In the genomic region with DNA sequence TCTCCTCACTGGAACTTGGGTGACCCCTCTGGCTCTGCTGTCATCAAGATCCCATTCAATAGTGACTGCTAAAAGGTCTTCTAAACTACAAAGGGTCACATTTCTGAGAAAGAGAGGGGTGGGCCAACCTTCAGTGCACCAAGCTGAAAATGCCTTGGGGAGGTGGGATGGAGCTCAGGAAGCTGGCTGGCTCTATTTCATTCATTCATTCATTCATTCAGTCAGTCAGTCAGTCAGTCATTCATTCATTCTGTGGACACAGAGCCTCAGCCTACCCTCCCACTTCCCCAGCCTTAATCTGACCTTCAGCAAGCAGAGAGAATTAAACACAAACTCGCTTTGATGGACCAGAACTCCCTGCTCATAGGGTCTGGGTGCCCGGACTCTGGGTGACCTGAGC, we compare ENCODE assay signal across 27 cellular contexts. TPM values are rescaled to one million over a fixed set of nuclear protein-coding genes. Genes with fewer than 3 reads are reported as not detected.
A peak's percentile ranks its signal among the peaks of the same experiment; 100 is the strongest.
DNase-seq lines count a peak whose midpoint lies in the region; ATAC-seq and TF ChIP-seq lines count a peak whose summit lies in the region.
"Had no signal": no experiment of that assay in that cellular context is flagged by ENCODE, and none has a peak within 500 bp of the region (broad histone marks: within the 10 kb centered on the region; RNA-seq: fewer than 3 reads in every experiment).

No MANE protein-coding gene starts in this region.

- no peak overlapping the region for H3K27ac ChIP-seq in neuronal stem cell (replicated peaks; ENCODE audit: low read length)
- no peak overlapping the region for H3K27ac ChIP-seq in heart left ventricle
- H3K27ac ChIP-seq: body of pancreas, heart right ventricle, HL-60, testis, uterus had no signal

- H3K27ac Mint-ChIP-seq in activated T-cell treated with anti-CD3 and anti-CD28 coated beads, Interleukin-2, amount 50 U/mL, for 24 hours: peak overlapping the region; percentile 96
- peak overlapping the region; percentile 53 to 97 (median 63) for H3K27ac Mint-ChIP-seq in IgD-negative memory B cell
- peak overlapping the region; percentile 81 for H3K27ac Mint-ChIP-seq in activated naive CD8-positive, alpha-beta T cell treated with anti-CD3 and anti-CD28 coated beads, Interleukin-2, amount 50 U/mL, for 24 hours

- H3K4me3 ChIP-seq in neuronal stem cell (ENCODE audit: low read length in 2 of 2) (no peak overlapping the region), heart left ventricle (no peak overlapping the region)
- H3K4me3 ChIP-seq: body of pancreas, heart right ventricle, skin epidermis, testis, uterus had no signal

- no peak for TF ChIP-seq POLR2A in heart left ventricle (IDR thresholded peaks at IDR 0.05)

- no peak overlapping the region for H4K8ac ChIP-seq in neuronal stem cell (ENCODE audit: low read depth, low read length)

- H3K36me3 Mint-ChIP-seq in activated T-cell treated with anti-CD3 and anti-CD28 coated beads, Interleukin-2, amount 50 U/mL, for 24 hours (ENCODE audit: low read depth): peaks cover 99% of the 10 kb centered on the region
- peaks cover 3% of the 10 kb centered on the region for H3K36me3 Mint-ChIP-seq in IgD-negative memory B cell
- H3K36me3 Mint-ChIP-seq in activated naive CD8-positive, alpha-beta T cell treated with anti-CD3 and anti-CD28 coated beads, Interleukin-2, amount 50 U/mL, for 24 hours (ENCODE audit: low read depth): peaks cover 64% of the 10 kb centered on the region

- no peak for TF ChIP-seq CTCF in heart left ventricle (IDR thresholded peaks at IDR 0.05)

- no peak overlapping the region for H2AFZ ChIP-seq in neuronal stem cell (ENCODE audit: low read length)

- no peak overlapping the region for H2BK120ac ChIP-seq in neuronal stem cell (ENCODE audit: low read depth, low read length)

- no peaks in the 10 kb centered on the region for H3K36me3 ChIP-seq in neuronal stem cell (replicated peaks in 1 of 2; ENCODE audit: control insufficient read depth in 2 of 2, insufficient read depth in 2 of 2, low read length in 2 of 2)
- peaks cover 0 to 16% (median 0%) of the 10 kb centered on the region in 9 donors for H3K36me3 ChIP-seq in heart left ventricle
- H3K36me3 ChIP-seq: BE2C, uterus had no signal

- no peak overlapping the region for H3K14ac ChIP-seq in neuronal stem cell (ENCODE audit: low read length)

- no peak overlapping the region for H2BK5ac ChIP-seq in neuronal stem cell (ENCODE audit: low read length)

- peaks cover 94% of the 10 kb centered on the region for H3K4me1 Mint-ChIP-seq in activated T-cell treated with anti-CD3 and anti-CD28 coated beads, Interleukin-2, amount 50 U/mL, for 24 hours (ENCODE audit: low read depth)
- peaks cover 25 to 42% (median 28%) of the 10 kb centered on the region in 3 donors for H3K4me1 Mint-ChIP-seq in IgD-negative memory B cell
- H3K4me1 Mint-ChIP-seq in activated naive CD8-positive, alpha-beta T cell treated with anti-CD3 and anti-CD28 coated beads, Interleukin-2, amount 50 U/mL, for 24 hours: peaks cover 97% of the 10 kb centered on the region

- intact Hi-C loops in heart left ventricle (cut with DNase I): no loop called here

- no peaks in the 10 kb centered on the region for H3K9me3 Mint-ChIP-seq in activated T-cell treated with anti-CD3 and anti-CD28 coated beads, Interleukin-2, amount 50 U/mL, for 24 hours
- no peaks in the 10 kb centered on the region for H3K9me3 Mint-ChIP-seq in IgD-negative memory B cell
- no peaks in the 10 kb centered on the region for H3K9me3 Mint-ChIP-seq in activated naive CD8-positive, alpha-beta T cell treated with anti-CD3 and anti-CD28 coated beads, Interleukin-2, amount 50 U/mL, for 24 hours
- H3K9me3 Mint-ChIP-seq: activated naive CD4-positive, alpha-beta T cell treated with anti-CD3 and anti-CD28 coated beads, Interleukin-2, amount 50 U/mL, for 24 hours had no signal

- no peak overlapping the region for H3K23ac ChIP-seq in neuronal stem cell (ENCODE audit: low read depth, low read length, poor library complexity)

- no peak overlapping the region for H3K4me3 Mint-ChIP-seq in activated T-cell treated with anti-CD3 and anti-CD28 coated beads, Interleukin-2, amount 50 U/mL, for 24 hours
- peak overlapping the region in 1 of 4 donors; percentile 28 for H3K4me3 Mint-ChIP-seq in IgD-negative memory B cell
- peak overlapping the region; percentile 45 for H3K4me3 Mint-ChIP-seq in activated naive CD8-positive, alpha-beta T cell treated with anti-CD3 and anti-CD28 coated beads, Interleukin-2, amount 50 U/mL, for 24 hours

- no peaks in the 10 kb centered on the region for H3K79me1 ChIP-seq in neuronal stem cell (ENCODE audit: low read depth, low read length)

- peak overlapping the region; percentile 41 for H2AK5ac ChIP-seq in neuronal stem cell (ENCODE audit: low read depth, low read length)

- H3K4ac ChIP-seq in neuronal stem cell (ENCODE audit: low read length): no peak overlapping the region

- H2BK12ac ChIP-seq in neuronal stem cell (ENCODE audit: low read length): no peak overlapping the region

- ATAC-seq in activated naive CD8-positive, alpha-beta T cell treated with anti-CD3 and anti-CD28 coated beads, Interleukin-2, amount 50 U/mL, for 24 hours: no peak
- no peak for ATAC-seq in heart left ventricle
- ATAC-seq: body of pancreas, heart right ventricle had no signal

- H3K4me1 ChIP-seq in neuronal stem cell (ENCODE audit: control insufficient read depth in 2 of 2, insufficient read depth in 1 of 2, low read depth in 1 of 2, low read length in 2 of 2) (peaks cover 0 to 8% of the 10 kb centered on the region in 2 donors), heart left ventricle (peaks cover 0 to 31% (median 2%) of the 10 kb centered on the region in 12 donors)
- H3K4me1 ChIP-seq: BE2C, body of pancreas, testis, uterus had no signal

- no peak overlapping the region for H3K18ac ChIP-seq in neuronal stem cell (ENCODE audit: low read length)

- no peaks in the 10 kb centered on the region for H3K27me3 Mint-ChIP-seq in activated T-cell treated with anti-CD3 and anti-CD28 coated beads, Interleukin-2, amount 50 U/mL, for 24 hours
- no peaks in the 10 kb centered on the region for H3K27me3 Mint-ChIP-seq in IgD-negative memory B cell
- no peaks in the 10 kb centered on the region for H3K27me3 Mint-ChIP-seq in activated naive CD8-positive, alpha-beta T cell treated with anti-CD3 and anti-CD28 coated beads, Interleukin-2, amount 50 U/mL, for 24 hours
- H3K27me3 Mint-ChIP-seq: activated naive CD4-positive, alpha-beta T cell treated with anti-CD3 and anti-CD28 coated beads, Interleukin-2, amount 50 U/mL, for 24 hours had no signal

- WGBS in neuronal stem cell (ENCODE audit: extremely low coverage in 2 of 2, insufficient read length in 2 of 2, insufficient replicate concordance in 1 of 2), 2 donors: no CpG with 5 or more reads among the region's 2 CpGs
- 83 to 93% (median 88%) methylated on average over 2 of the region's 2 CpGs for WGBS in heart left ventricle, 4 donors

- H3K9ac ChIP-seq in neuronal stem cell (ENCODE audit: low read depth, low read length, poor library complexity): no peak overlapping the region

- H2BK15ac ChIP-seq in neuronal stem cell (ENCODE audit: low read length): no peak overlapping the region

- H3K9me3 ChIP-seq in neuronal stem cell (replicated peaks in 1 of 2; ENCODE audit: control insufficient read depth in 2 of 2, insufficient read depth in 1 of 2, low read depth in 1 of 2, low read length in 2 of 2) (no peaks in the 10 kb centered on the region), heart left ventricle (no peaks in the 10 kb centered on the region)
- H3K9me3 ChIP-seq: BE2C, body of pancreas, heart right ventricle, testis, uterus had no signal

- no peak for DNase-seq in activated T-cell treated with anti-CD3 and anti-CD28 coated beads, Interleukin-2, amount 50 U/mL, for 24 hours
- DNase-seq in activated T-cell treated with anti-CD3 and anti-CD28 coated beads for 4 hours (no peak), neuronal stem cell (ENCODE audit: low spot score) (no peak), HuH-7.5 (ENCODE audit: low spot score) (no peak), heart left ventricle (no peak), GDM1 (lab: John Stamatoyannopoulos, UW) (no peak)
- no peak for DNase-seq in activated naive CD8-positive, alpha-beta T cell treated with anti-CD3 and anti-CD28 coated beads, Interleukin-2, amount 50 U/mL, for 24 hours
- DNase-seq: activated CD4-positive, alpha-beta T cell treated with anti-CD3 and anti-CD28 coated beads for 1 hour; BE2C; body of pancreas; DND-41; erythroblast; HCEC 1CT; heart right ventricle; mesenchymal stem cell; NCI-H1092; NCI-H187 treated with DMSO at 0.1 percent for 48 hours; NCI-H524 treated with DMSO at 0.1 percent for 48 hours; occipital lobe; SHP77 treated with DMSO at 0.1 percent for 48 hours; testis; uterus had no signal

- no peak overlapping the region for H4K91ac ChIP-seq in neuronal stem cell (ENCODE audit: low read depth, low read length, poor library complexity)

- H3K4me2 ChIP-seq in neuronal stem cell (ENCODE audit: insufficient read depth, low read length, poor library complexity, severe bottlenecking): no peak overlapping the region

- peaks cover 0 to 90% (median 0%) of the 10 kb centered on the region in 3 experiments for H3K27me3 ChIP-seq in neuronal stem cell (ENCODE audit: control insufficient read depth in 3 of 3, insufficient read depth in 3 of 3, low read depth in 1 of 3, low read length in 3 of 3)
- H3K27me3 ChIP-seq in heart left ventricle: peaks cover 0 to 12% (median 4%) of the 10 kb centered on the region in 9 donors
- H3K27me3 ChIP-seq: BE2C, body of pancreas, testis, uterus had no signal

RNA-seq across cellular contexts. Expression of gene RUNX3, which starts 11.7 kb away (rescaled TPM):
- polyA plus RNA-seq in IgD-negative memory B cell (30.1 TPM), heart left ventricle (under 1 TPM; 0.35 to 0.38 TPM)
- 0.15 TPM for polyA plus RNA-seq in neuronal stem cell (2013, experiment 1 of 2)
- polyA plus RNA-seq in neuronal stem cell (2013, experiment 2 of 2): 0.25 TPM
- total RNA-seq in heart left ventricle: 1 to 10 TPM in 3 of 9 donors, under 1 TPM in 6; 0.21 to 8.7 (median 0.65) TPM
- total RNA-seq: fibroblast of villous mesenchyme had no signal

Comparison
In these comparisons a context has a peak if more than half of its experiments do, and no peak if none do; other contexts are left out.
1. RNA of gene RUNX3, which starts 11.7 kb away (polyA plus RNA-seq): 30.1 TPM in IgD-negative memory B cell (single experiment); 0.35 to 0.38 TPM in heart left ventricle; every median in the first group is over 10 times any median in the second.
2. Peak in every context shown above with its lines, with median percentiles within 50 percentile points of each other: H3K27ac Mint-ChIP-seq.